Comparison of ENCODE assay signal across 20 cellular contexts in genomic region chr4:122896270-122896669, GRCh38.
"Had no signal": no experiment of that assay in that cellular context is flagged by ENCODE, and none has a peak within 500 bp of the region (broad histone marks: within the 10 kb centered on the region; RNA-seq: fewer than 3 reads in every experiment).

No MANE protein-coding gene starts in this region.

- DNase-seq: activated effector memory CD4-positive, alpha-beta T cell treated with anti-CD3 and anti-CD28 coated beads, Interleukin-2, amount 50 U/mL, for 16 hours; activated T-cell treated with anti-CD3 and anti-CD28 coated beads, Interleukin-2, amount 50 U/mL, for 4 hours; amygdala; colonic mucosa; effector CD4-positive, alpha-beta T cell; islet precursor cell; left ventricle myocardium inferior; mesendoderm; posterior cingulate gyrus; spleen; stimulated activated CD4-positive, alpha-beta T cell treated with anti-CD3 and anti-CD28 coated beads, Interleukin-1b, Interleukin-23, amount 100 ng/mL, for 48 hours; substantia nigra had no signal

- H3K27me3 Mint-ChIP-seq: activated naive CD8-positive, alpha-beta T cell; stimulated activated memory B cell treated with anti-CD40 and anti-IgM and Interleukin-4, amounts not matched to agents 10 μg/mL and 1 μg/mL and 100 μg/mL, for 72 hours; type B pancreatic cell had no signal

- FAIRE-seq: endothelial cell of umbilical vein, frontal cortex had no signal

- ATAC-seq: activated CD4-positive, CD25-positive, alpha-beta regulatory T cell treated with anti-CD3 and anti-CD28 coated beads, Interleukin-2, amount 50 U/mL, for 24 hours; activated T-cell treated with anti-CD3 and anti-CD28 coated beads, Interleukin-2, amount 50 U/mL, for 4 hours; stimulated activated memory B cell treated with anti-CD40 and anti-IgM and Interleukin-4, amounts not matched to agents 10 μg/mL and 1 μg/mL and 100 μg/mL, for 72 hours had no signal

- H3K4me1 Mint-ChIP-seq: stimulated activated memory B cell treated with anti-CD40 and anti-IgM and Interleukin-4, amounts not matched to agents 10 μg/mL and 1 μg/mL and 100 μg/mL, for 72 hours had no signal

- H3K27me3 ChIP-seq: cardiac muscle cell, colonic mucosa, right atrium auricular region, spleen had no signal

- H3K9me3 Mint-ChIP-seq: activated T-cell treated with anti-CD3 and anti-CD28 coated beads, Interleukin-2, amount 50 U/mL, for 4 hours; stimulated activated memory B cell treated with anti-CD40 and anti-IgM and Interleukin-4, amounts not matched to agents 10 μg/mL and 1 μg/mL and 100 μg/mL, for 72 hours; type B pancreatic cell had no signal

- H3K36me3 ChIP-seq: colonic mucosa had no signal

- H3K27ac ChIP-seq: cardiac muscle cell, colonic mucosa, right atrium auricular region, spleen had no signal

- H3K4me3 Mint-ChIP-seq: activated naive CD8-positive, alpha-beta T cell; activated T-cell treated with anti-CD3 and anti-CD28 coated beads, Interleukin-2, amount 50 U/mL, for 4 hours; stimulated activated memory B cell treated with anti-CD40 and anti-IgM and Interleukin-4, amounts not matched to agents 10 μg/mL and 1 μg/mL and 100 μg/mL, for 72 hours; type B pancreatic cell had no signal

- H3K36me3 Mint-ChIP-seq: activated naive CD8-positive, alpha-beta T cell had no signal

- H3K9me3 ChIP-seq: colonic mucosa, left ventricle myocardium inferior, right atrium auricular region, spleen had no signal

- H3K4me3 ChIP-seq: cardiac muscle cell, colonic mucosa, left ventricle myocardium inferior, right atrium auricular region, spleen had no signal

- H3K4me1 ChIP-seq: colonic mucosa, spleen had no signal

- H3K27ac Mint-ChIP-seq: activated naive CD8-positive, alpha-beta T cell; stimulated activated memory B cell treated with anti-CD40 and anti-IgM and Interleukin-4, amounts not matched to agents 10 μg/mL and 1 μg/mL and 100 μg/mL, for 72 hours; type B pancreatic cell had no signal
